8 cellular contexts compared by ENCODE assay signal in the genomic region with DNA sequence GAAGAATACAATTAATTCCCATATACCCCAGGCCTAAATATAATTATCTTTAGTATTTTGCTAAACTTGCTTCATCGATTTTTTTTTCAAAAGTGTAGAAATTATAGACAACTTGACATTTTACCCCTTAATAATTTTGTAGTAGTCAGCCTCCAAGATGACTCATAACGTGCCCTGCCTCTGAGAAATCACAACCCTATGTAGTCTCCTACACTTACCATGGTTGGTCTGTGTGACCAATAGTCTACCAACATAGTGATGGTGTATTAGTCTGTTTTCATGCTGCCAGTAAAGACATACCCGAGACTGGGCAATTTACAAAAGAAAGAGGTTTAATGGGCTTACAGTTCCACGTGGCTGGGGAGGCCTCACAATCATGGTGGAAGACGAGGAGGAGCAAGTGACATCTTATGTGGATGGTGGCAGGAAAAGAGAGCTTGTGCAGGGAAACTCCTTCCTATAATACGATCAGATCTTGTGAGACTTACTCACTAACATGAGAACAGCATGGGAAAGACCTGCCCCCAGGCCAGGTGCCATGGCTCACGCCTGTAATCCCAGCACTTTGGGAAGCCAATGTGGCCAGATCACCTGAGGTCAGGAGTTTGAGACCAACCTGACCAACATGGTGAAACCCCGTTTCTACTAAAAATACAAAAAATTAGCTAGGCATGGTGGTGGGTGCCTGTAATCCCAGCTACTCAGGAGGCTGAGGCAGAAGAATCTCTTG. TPM values are rescaled to one million over a fixed set of nuclear protein-coding genes. Genes with fewer than 3 reads are reported as not detected.
DNase-seq lines count a peak whose midpoint lies in the region; ATAC-seq and TF ChIP-seq lines count a peak whose summit lies in the region.
"Not testable (repeated sequence)": the region's sequence is repeated elsewhere in the genome, so short reads cannot be mapped to it uniquely, and the experiment has no call there.
"Had no signal": no experiment of that assay in that cellular context is flagged by ENCODE, and none has a peak within 500 bp of the region (broad histone marks: within the 10 kb centered on the region; RNA-seq: fewer than 3 reads in every experiment).

No MANE protein-coding gene starts in this region.

- H3K4me1 ChIP-seq in body of pancreas, result peaks cover 43% of the 10 kb centered on the region

- H3K4me1 Mint-ChIP-seq in natural killer cell treated with Interleukin-12 subunit alpha and Interleukin-12 subunit beta and Interleukin-15 and Interleukin-18, amount 100 ng/mL, for 72 hours (ENCODE audit: low read depth in 2 of 2), result peaks cover 9 to 13% of the 10 kb centered on the region in 2 donors

- not testable (repeated sequence) for TF ChIP-seq CTCF in RWPE1 (conservative IDR thresholded peaks at IDR 0.05; ENCODE audit: low read depth); body of pancreas (IDR thresholded peaks at IDR 0.05)

- DNase-seq in RWPE1 (ENCODE audit: low spot score); natural killer cell treated with Interleukin-12 subunit alpha and Interleukin-12 subunit beta and Interleukin-15 and Interleukin-18, amount 100 ng/mL, for 72 hours (ENCODE audit: low spot score): not testable (repeated sequence)
- DNase-seq in body of pancreas, result peak in 3 of 4 donors; percentile 49 to 67 (median 52)

- H3K4me3 Mint-ChIP-seq in natural killer cell treated with Interleukin-12 subunit alpha and Interleukin-12 subunit beta and Interleukin-15 and Interleukin-18, amount 100 ng/mL, for 72 hours, result peak overlapping the region; percentile 14

- WGBS in body of pancreas, 2 donors, result 49 to 64% methylated on average over 8 of the region's 8 CpGs

- CTCF ChIA-PET in RWPE1 (lab: Yijun Ruan, JAX), result interaction anchor here (1.0 kb wide), 1 partner anchor 18 kb away, joined by 4 read pairs; no protein-coding TSS in a partner anchor

- not testable (repeated sequence) for H3K27ac Mint-ChIP-seq in natural killer cell treated with Interleukin-12 subunit alpha and Interleukin-12 subunit beta and Interleukin-15 and Interleukin-18, amount 100 ng/mL, for 72 hours

- not testable (repeated sequence) for H3K9me3 Mint-ChIP-seq in natural killer cell treated with Interleukin-12 subunit alpha and Interleukin-12 subunit beta and Interleukin-15 and Interleukin-18, amount 100 ng/mL, for 72 hours

- POLR2A ChIA-PET in RWPE1 (lab: Yijun Ruan, JAX; ENCODE audit: low non-redundant PET), result not testable (repeated sequence)

- not testable (repeated sequence) for H3K27me3 ChIP-seq in body of pancreas

- H3K4me3 ChIP-seq in body of pancreas, result not testable (repeated sequence)

- peaks cover 23 to 27% of the 10 kb centered on the region in 2 donors for H3K27me3 Mint-ChIP-seq in natural killer cell treated with Interleukin-12 subunit alpha and Interleukin-12 subunit beta and Interleukin-15 and Interleukin-18, amount 100 ng/mL, for 72 hours

- H3K9me3 ChIP-seq in body of pancreas, result not testable (repeated sequence)

- TF ChIP-seq POLR2A in body of pancreas (IDR thresholded peaks at IDR 0.05), result not testable (repeated sequence)

- intact Hi-C loops in body of pancreas (cut with DNase I), result not testable (repeated sequence)

- H3K36me3 Mint-ChIP-seq in natural killer cell treated with Interleukin-12 subunit alpha and Interleukin-12 subunit beta and Interleukin-15 and Interleukin-18, amount 100 ng/mL, for 72 hours, result not testable (repeated sequence)

- H3K27ac ChIP-seq in RWPE1, result peak overlapping the region; percentile 94
- peak overlapping the region; percentile 25 to 68 (median 42) for H3K27ac ChIP-seq in body of pancreas

- peak; percentile 48 for ATAC-seq in GM18517 (IDR thresholded peaks at IDR 0.05; ENCODE audit: unreplicated experiment)
- peak; percentile 48 for ATAC-seq in GM21390 (IDR thresholded peaks at IDR 0.05; ENCODE audit: unreplicated experiment)
- peak; percentile 68 for ATAC-seq in HG02852 (IDR thresholded peaks at IDR 0.05; ENCODE audit: unreplicated experiment)
- peak; percentile 43 for ATAC-seq in HG03460 (IDR thresholded peaks at IDR 0.05; ENCODE audit: unreplicated experiment)
- not testable (repeated sequence) for ATAC-seq in body of pancreas
- ATAC-seq in natural killer cell treated with Interleukin-12 subunit alpha and Interleukin-12 subunit beta and Interleukin-15 and Interleukin-18, amount 100 ng/mL, for 72 hours, result peak in 1 of 2 donors; percentile 76

- H3K36me3 ChIP-seq in body of pancreas (replicated peaks in 1 of 2; ENCODE audit: insufficient read depth in 1 of 2, low read depth in 2 of 2), result not testable (repeated sequence)

RNA-seq across cellular contexts. Expression of a gene that starts 3.3 kb away (rescaled TPM):
- 1 to 10 TPM; 4.4 to 4.9 TPM for total RNA-seq in body of pancreas
- under 1 TPM in 1 of 2 donors, not detected in 1; 0.36 TPM for total RNA-seq in natural killer cell treated with Interleukin-12 subunit alpha and Interleukin-12 subunit beta and Interleukin-15 and Interleukin-18, amount 100 ng/mL, for 72 hours
- total RNA-seq: B cell had no signal

RNA-seq across cellular contexts. Expression of a gene that starts 42.5 kb away (rescaled TPM):
- total RNA-seq in body of pancreas, result 100 to 1,000 TPM in 1 of 2 donors, 10 to 100 TPM in 1; 76.5 to 116 TPM
- total RNA-seq in natural killer cell treated with Interleukin-12 subunit alpha and Interleukin-12 subunit beta and Interleukin-15 and Interleukin-18, amount 100 ng/mL, for 72 hours, result 100 to 1,000 TPM; 114 to 120 TPM
